18 cellular contexts compared by ENCODE assay signal in the genomic region with DNA sequence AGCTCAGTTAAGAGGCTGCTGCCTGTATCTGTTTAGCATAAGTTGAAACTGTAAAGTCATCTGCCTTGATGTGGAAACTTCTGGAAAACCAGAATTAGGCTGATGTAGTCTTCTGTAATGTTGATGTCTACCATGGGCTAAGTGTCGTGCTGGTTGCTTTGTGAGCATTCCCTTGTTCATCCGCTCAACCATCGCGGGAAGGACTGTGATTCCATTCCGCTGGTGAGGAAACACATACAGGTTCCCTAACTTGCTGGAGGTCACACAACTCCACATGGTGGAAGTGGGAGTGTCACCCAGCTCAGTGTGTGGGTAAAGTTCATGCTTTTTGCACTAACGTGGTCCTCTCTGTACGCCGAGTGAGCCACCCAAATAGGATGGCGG. TPM values are rescaled to one million over a fixed set of nuclear protein-coding genes. Genes with fewer than 3 reads are reported as not detected.
A peak's percentile ranks its signal among the peaks of the same experiment; 100 is the strongest.
DNase-seq lines count a peak whose midpoint lies in the region; ATAC-seq, FAIRE-seq and TF ChIP-seq lines count a peak whose summit lies in the region.
"Had no signal": no experiment of that assay in that cellular context is flagged by ENCODE, and none has a peak within 500 bp of the region (broad histone marks: within the 10 kb centered on the region; RNA-seq: fewer than 3 reads in every experiment).

No MANE protein-coding gene starts in this region.

- H3F3A ChIP-seq in neural progenitor cell (ENCODE audit: low read depth) = peaks cover 23% of the 10 kb centered on the region

- no peak for ATAC-seq in HG02571 (IDR thresholded peaks at IDR 0.05; ENCODE audit: unreplicated experiment)
- ATAC-seq: Right ventricle myocardium inferior had no signal

- peaks cover 24% of the 10 kb centered on the region for H3K36me3 Mint-ChIP-seq in neural progenitor cell

- in situ Hi-C loops in transverse colon (cut with MboI; ENCODE audit: low pct_ligation_motif_present in 1 of 4, low pct_unique_long_range_greater_than_20kb in 1 of 4, low sequenced_read_pairs in 3 of 4) = loop anchor here in 2 of 4 donors (10.0 to 25.0 kb wide), 3 partner anchors 169 to 607 kb away; partner anchors contain the start of gene FOXJ3 (in 1 of the 2)

- H3K4me3 ChIP-seq in bronchial epithelial cell (ENCODE audit: low read depth, low read length) (no peak overlapping the region), neural progenitor cell (no peak overlapping the region), transverse colon (no peak overlapping the region)
- H3K4me3 ChIP-seq: BLaER1 treated with 17β-estradiol and CSF1 and Interleukin-3, amounts not matched to agents 10 nM and 100 nM; Peyer's patch had no signal

- H3K4me1 Mint-ChIP-seq in neural progenitor cell = peaks cover 38% of the 10 kb centered on the region
- H3K4me1 Mint-ChIP-seq: CD8-positive, alpha-beta memory T cell had no signal

- POLR2A ChIA-PET in RWPE1 (lab: Yijun Ruan, JAX; ENCODE audit: low non-redundant PET) = no interaction called here

- H3K9me3 ChIP-seq in neural progenitor cell (ENCODE audit: low read depth) (no peaks in the 10 kb centered on the region), transverse colon (no peaks in the 10 kb centered on the region)
- H3K9me3 ChIP-seq: BLaER1 treated with 17β-estradiol and CSF1 and Interleukin-3, amounts not matched to agents 10 nM and 100 nM; Peyer's patch had no signal

- WGBS in transverse colon (ENCODE audit: low coverage in 1 of 2), 2 donors = 93% methylated on average over 9 of the region's 9 CpGs; no CpG with 5 or more reads in 1 of the 2 donors

- H3K27me3 ChIP-seq in bronchial epithelial cell (ENCODE audit: control insufficient read depth, insufficient read depth, low read length) = no peaks in the 10 kb centered on the region
- H3K27me3 ChIP-seq in neural progenitor cell = no peaks in the 10 kb centered on the region
- no peaks in the 10 kb centered on the region for H3K27me3 ChIP-seq in transverse colon
- H3K27me3 ChIP-seq: BLaER1 treated with 17β-estradiol and CSF1 and Interleukin-3, amounts not matched to agents 10 nM and 100 nM; Peyer's patch had no signal

- H2AFZ ChIP-seq in neural progenitor cell (replicated peaks) = no peak overlapping the region

- no peak overlapping the region for H3K4me2 ChIP-seq in neural progenitor cell
- H3K4me2 ChIP-seq: BLaER1 treated with 17β-estradiol and CSF1 and Interleukin-3, amounts not matched to agents 10 nM and 100 nM had no signal

- H3K27ac Mint-ChIP-seq in neural progenitor cell = peak overlapping the region; percentile 89

- DNase-seq in RWPE1 (ENCODE audit: low spot score) (no peak), bronchial epithelial cell (ENCODE audit: low read depth) (no peak), neural progenitor cell (ENCODE audit: low spot score) (no peak), transverse colon (no peak)
- DNase-seq: CD8-positive, alpha-beta memory T cell; KBM-7; NCI-H1694 treated with DMSO at 0.1 percent for 48 hours; NCI-H2107; NCI-H510A; NCI-H748 treated with DMSO at 0.1 percent for 48 hours; NK-92 treated with Interleukin-12 subunit alpha and Interleukin-12 subunit beta, amount 100 ng/mL, for 24 hours had no signal

- H3K27ac ChIP-seq in RWPE1 (peak overlapping the region; percentile 92), neural progenitor cell (no peak overlapping the region), transverse colon (no peak overlapping the region)
- H3K27ac ChIP-seq: BLaER1 treated with 17β-estradiol and CSF1 and Interleukin-3, amounts not matched to agents 10 nM and 100 nM; Peyer's patch had no signal

- no peak for TF ChIP-seq EP300 in transverse colon (IDR thresholded peaks at IDR 0.05; ENCODE audit: low read depth)

- H3K4me3 Mint-ChIP-seq in neural progenitor cell = no peak overlapping the region
- H3K4me3 Mint-ChIP-seq: CD8-positive, alpha-beta memory T cell had no signal

- H3K9ac ChIP-seq in neural progenitor cell = no peak overlapping the region
- H3K9ac ChIP-seq: BLaER1 treated with 17β-estradiol and CSF1 and Interleukin-3, amounts not matched to agents 10 nM and 100 nM had no signal

- TF ChIP-seq CTCF in RWPE1 (conservative IDR thresholded peaks at IDR 0.05; ENCODE audit: low read depth) = no peak
- no peak for TF ChIP-seq CTCF in bronchial epithelial cell (IDR thresholded peaks at IDR 0.05; ENCODE audit: insufficient read depth, low read length, severe bottlenecking)
- no peak for TF ChIP-seq CTCF in neural progenitor cell (IDR thresholded peaks at IDR 0.05)
- no peak for TF ChIP-seq CTCF in transverse colon (IDR thresholded peaks at IDR 0.05)

- no peaks in the 10 kb centered on the region for H3K9me3 Mint-ChIP-seq in neural progenitor cell
- H3K9me3 Mint-ChIP-seq: CD8-positive, alpha-beta memory T cell had no signal

- FAIRE-seq in bronchial epithelial cell (lab: Jason Lieb, UNC) = peak; percentile 62
- FAIRE-seq: GM12891 had no signal

- H4K20me1 ChIP-seq in neural progenitor cell (ENCODE audit: low read depth) = no peaks in the 10 kb centered on the region

- TF ChIP-seq POLR2A in transverse colon (IDR thresholded peaks at IDR 0.05) = no peak

- intact Hi-C loops in transverse colon (cut with DNase I; ENCODE audit: low total_unique reads) = loop anchor here (10.0 kb wide), 1 partner anchor 49 kb away; no protein-coding TSS in a partner anchor

- peaks cover 13% of the 10 kb centered on the region for H3K27me3 Mint-ChIP-seq in neural progenitor cell (ENCODE audit: insufficient read depth, low read depth)
- H3K27me3 Mint-ChIP-seq: CD8-positive, alpha-beta memory T cell had no signal

- H3K4me1 ChIP-seq in neural progenitor cell (peaks cover 21% of the 10 kb centered on the region), transverse colon (peaks cover 0 to 8% (median 0%) of the 10 kb centered on the region in 4 donors)
- H3K4me1 ChIP-seq: Peyer's patch had no signal

- H3K79me2 ChIP-seq in neural progenitor cell (ENCODE audit: low read depth) = no peaks in the 10 kb centered on the region

- CTCF ChIA-PET in RWPE1 (lab: Yijun Ruan, JAX) = no interaction called here

- peaks cover 7% of the 10 kb centered on the region for H3K36me3 ChIP-seq in bronchial epithelial cell (ENCODE audit: control insufficient read depth, insufficient read depth, low read length)
- no peaks in the 10 kb centered on the region for H3K36me3 ChIP-seq in neural progenitor cell
- no peaks in the 10 kb centered on the region for H3K36me3 ChIP-seq in transverse colon

RNA-seq across cellular contexts. Expression of gene CLDN19, which starts 4.0 kb away (rescaled TPM):
- total RNA-seq in bronchial epithelial cell (not detected in 2 replicates), neural progenitor cell (ENCODE audit: low replicate concordance) (0.19 and 2.3 TPM in 2 replicates), transverse colon (under 1 TPM in 1 of 4 donors, not detected in 3; 0.27 TPM)
- total RNA-seq: CD8-positive, alpha-beta memory T cell; H4; Peyer's patch; Right ventricle myocardium inferior; SK-MEL-5 had no signal

RNA-seq across cellular contexts. Expression of gene P3H1, which starts 22.8 kb away (rescaled TPM):
- total RNA-seq in bronchial epithelial cell = 15.8 and 16.5 TPM in 2 replicates
- 54.9 and 77.8 TPM in 2 replicates for total RNA-seq in neural progenitor cell (ENCODE audit: low replicate concordance)
- 10 to 100 TPM in 3 of 4 donors, 1 to 10 TPM in 1; 8.7 to 37.2 (median 10.2) TPM for total RNA-seq in transverse colon

RNA-seq across cellular contexts. Expression of gene C1orf50, which starts 23.0 kb away (rescaled TPM):
- total RNA-seq in bronchial epithelial cell = 3.8 and 9.0 TPM in 2 replicates
- total RNA-seq in neural progenitor cell (ENCODE audit: low replicate concordance) = 5.3 and 19.0 TPM in 2 replicates
- total RNA-seq in transverse colon = 10 to 100 TPM in 1 of 4 donors, 1 to 10 TPM in 3; 4.0 to 81.2 (median 8.1) TPM

RNA-seq across cellular contexts. Expression of gene TMEM269, which starts 40.8 kb away (rescaled TPM):
- under 0.01 TPM in 2 replicates for total RNA-seq in bronchial epithelial cell
- total RNA-seq in neural progenitor cell (ENCODE audit: low replicate concordance) = 0.31 and 0.47 TPM in 2 replicates
- total RNA-seq in transverse colon = under 1 TPM in 1 of 4 donors, not detected in 3; 0.37 TPM
- total RNA-seq: Peyer's patch, Right ventricle myocardium inferior, SK-MEL-5 had no signal
